3 cellular contexts compared by ENCODE assay signal in genomic region chr1:204962742-204963632, GRCh38.
TF ChIP-seq lines count a peak whose summit lies in the region.

No MANE protein-coding gene starts in this region.

TF ChIP-seq in GM12878, 131 proteins besides CTCF, POLR2A, EP300 and RAD21:
- TF ChIP-seq BCL3 (IDR thresholded peaks at IDR 0.05; ENCODE audit: borderline replicate concordance, insufficient read depth, low read depth, low read length, poor library complexity, severe bottlenecking): peak; percentile 74
- TF ChIP-seq RBBP5 (conservative IDR thresholded peaks at IDR 0.05): no peak

TF ChIP-seq in neural cell, 6 proteins besides CTCF, POLR2A, EP300 and RAD21:
- TF ChIP-seq POLR2AphosphoS5 (IDR thresholded peaks at IDR 0.05) (no peak), EZH2 (IDR thresholded peaks at IDR 0.05; ENCODE audit: borderline replicate concordance, insufficient read depth, low read length, poor library complexity, severe bottlenecking) (no peak), REST (IDR thresholded peaks at IDR 0.05; ENCODE audit: borderline replicate concordance) (no peak), MXI1 (conservative IDR thresholded peaks at IDR 0.05; ENCODE audit: poor library complexity, severe bottlenecking) (no peak), SMC3 (conservative IDR thresholded peaks at IDR 0.05; ENCODE audit: poor library complexity) (no peak), TAF1 (IDR thresholded peaks at IDR 0.05; ENCODE audit: low read depth) (no peak)
TF ChIP-seq in neural cell: peak in this region for 0.

TF ChIP-seq in GM23338, 12 proteins besides CTCF, POLR2A, EP300 and RAD21:
- no peak for TF ChIP-seq REST (IDR thresholded peaks at IDR 0.05; ENCODE audit: unreplicated experiment)
- no peak for TF ChIP-seq JUNB (IDR thresholded peaks at IDR 0.05; ENCODE audit: unreplicated experiment)
- TF ChIP-seq EZH2phosphoT487 (IDR thresholded peaks at IDR 0.05; ENCODE audit: unreplicated experiment): no peak
- TF ChIP-seq, protein P1, sequence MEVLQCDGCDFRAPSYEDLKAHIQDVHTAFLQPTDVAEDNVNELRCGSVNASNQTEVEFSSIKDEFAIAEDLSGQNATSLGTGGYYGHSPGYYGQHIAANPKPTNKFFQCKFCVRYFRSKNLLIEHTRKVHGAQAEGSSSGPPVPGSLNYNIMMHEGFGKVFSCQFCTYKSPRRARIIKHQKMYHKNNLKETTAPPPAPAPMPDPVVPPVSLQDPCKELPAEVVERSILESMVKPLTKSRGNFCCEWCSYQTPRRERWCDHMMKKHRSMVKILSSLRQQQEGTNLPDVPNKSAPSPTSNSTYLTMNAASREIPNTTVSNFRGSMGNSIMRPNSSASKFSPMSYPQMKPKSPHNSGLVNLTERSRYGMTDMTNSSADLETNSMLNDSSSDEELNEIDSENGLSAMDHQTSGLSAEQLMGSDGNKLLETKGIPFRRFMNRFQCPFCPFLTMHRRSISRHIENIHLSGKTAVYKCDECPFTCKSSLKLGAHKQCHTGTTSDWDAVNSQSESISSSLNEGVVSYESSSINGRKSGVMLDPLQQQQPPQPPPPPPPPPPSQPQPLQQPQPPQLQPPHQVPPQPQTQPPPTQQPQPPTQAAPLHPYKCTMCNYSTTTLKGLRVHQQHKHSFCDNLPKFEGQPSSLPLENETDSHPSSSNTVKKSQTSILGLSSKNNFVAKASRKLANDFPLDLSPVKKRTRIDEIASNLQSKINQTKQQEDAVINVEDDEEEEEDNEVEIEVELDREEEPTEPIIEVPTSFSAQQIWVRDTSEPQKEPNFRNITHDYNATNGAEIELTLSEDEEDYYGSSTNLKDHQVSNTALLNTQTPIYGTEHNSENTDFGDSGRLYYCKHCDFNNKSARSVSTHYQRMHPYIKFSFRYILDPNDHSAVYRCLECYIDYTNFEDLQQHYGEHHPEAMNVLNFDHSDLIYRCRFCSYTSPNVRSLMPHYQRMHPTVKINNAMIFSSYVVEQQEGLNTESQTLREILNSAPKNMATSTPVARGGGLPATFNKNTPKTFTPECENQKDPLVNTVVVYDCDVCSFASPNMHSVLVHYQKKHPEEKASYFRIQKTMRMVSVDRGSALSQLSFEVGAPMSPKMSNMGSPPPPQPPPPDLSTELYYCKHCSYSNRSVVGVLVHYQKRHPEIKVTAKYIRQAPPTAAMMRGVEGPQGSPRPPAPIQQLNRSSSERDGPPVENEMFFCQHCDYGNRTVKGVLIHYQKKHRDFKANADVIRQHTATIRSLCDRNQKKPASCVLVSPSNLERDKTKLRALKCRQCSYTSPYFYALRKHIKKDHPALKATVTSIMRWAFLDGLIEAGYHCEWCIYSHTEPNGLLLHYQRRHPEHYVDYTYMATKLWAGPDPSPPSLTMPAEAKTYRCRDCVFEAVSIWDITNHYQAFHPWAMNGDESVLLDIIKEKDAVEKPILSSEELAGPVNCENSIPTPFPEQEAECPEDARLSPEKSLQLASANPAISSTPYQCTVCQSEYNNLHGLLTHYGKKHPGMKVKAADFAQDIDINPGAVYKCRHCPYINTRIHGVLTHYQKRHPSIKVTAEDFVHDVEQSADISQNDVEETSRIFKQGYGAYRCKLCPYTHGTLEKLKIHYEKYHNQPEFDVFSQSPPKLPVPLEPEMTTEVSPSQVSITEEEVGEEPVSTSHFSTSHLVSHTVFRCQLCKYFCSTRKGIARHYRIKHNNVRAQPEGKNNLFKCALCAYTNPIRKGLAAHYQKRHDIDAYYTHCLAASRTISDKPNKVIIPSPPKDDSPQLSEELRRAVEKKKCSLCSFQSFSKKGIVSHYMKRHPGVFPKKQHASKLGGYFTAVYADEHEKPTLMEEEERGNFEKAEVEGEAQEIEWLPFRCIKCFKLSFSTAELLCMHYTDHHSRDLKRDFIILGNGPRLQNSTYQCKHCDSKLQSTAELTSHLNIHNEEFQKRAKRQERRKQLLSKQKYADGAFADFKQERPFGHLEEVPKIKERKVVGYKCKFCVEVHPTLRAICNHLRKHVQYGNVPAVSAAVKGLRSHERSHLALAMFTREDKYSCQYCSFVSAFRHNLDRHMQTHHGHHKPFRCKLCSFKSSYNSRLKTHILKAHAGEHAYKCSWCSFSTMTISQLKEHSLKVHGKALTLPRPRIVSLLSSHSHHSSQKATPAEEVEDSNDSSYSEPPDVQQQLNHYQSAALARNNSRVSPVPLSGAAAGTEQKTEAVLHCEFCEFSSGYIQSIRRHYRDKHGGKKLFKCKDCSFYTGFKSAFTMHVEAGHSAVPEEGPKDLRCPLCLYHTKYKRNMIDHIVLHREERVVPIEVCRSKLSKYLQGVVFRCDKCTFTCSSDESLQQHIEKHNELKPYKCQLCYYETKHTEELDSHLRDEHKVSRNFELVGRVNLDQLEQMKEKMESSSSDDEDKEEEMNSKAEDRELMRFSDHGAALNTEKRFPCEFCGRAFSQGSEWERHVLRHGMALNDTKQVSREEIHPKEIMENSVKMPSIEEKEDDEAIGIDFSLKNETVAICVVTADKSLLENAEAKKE (CRISPR knock-in tag; IDR thresholded peaks at IDR 0.05): no peak
- no peak for TF ChIP-seq STAT1 (IDR thresholded peaks at IDR 0.05; ENCODE audit: unreplicated experiment)
- no peak for TF ChIP-seq ZNF331 (CRISPR knock-in tag; IDR thresholded peaks at IDR 0.05; ENCODE audit: low read depth)
